ENCODE assay signal across 1 cellular context in genomic region chr13:67223024-67223423, GRCh38.
TF ChIP-seq lines count a peak whose summit lies in the region.

No MANE protein-coding gene starts in this region.

TF ChIP-seq in endothelial cell of umbilical vein, 7 proteins besides CTCF, POLR2A, EP300 and RAD21:
- TF ChIP-seq FOS (IDR thresholded peaks at IDR 0.05; ENCODE audit: borderline replicate concordance, insufficient read depth, low read length): no peak
- peak; percentile 46 for TF ChIP-seq JUN (IDR thresholded peaks at IDR 0.05; ENCODE audit: borderline replicate concordance, insufficient read depth, insufficient read length, low read depth)
- no peak for TF ChIP-seq MYC (IDR thresholded peaks at IDR 0.05; ENCODE audit: low read depth, low read length)
TF ChIP-seq in endothelial cell of umbilical vein: peak in this region for 1.
